ENCODE assay signal across 12 cellular contexts in genomic region chr20:35263609-35264223, GRCh38. TPM values are rescaled to one million over a fixed set of nuclear protein-coding genes. Genes with fewer than 3 reads are reported as not detected.
A peak's percentile ranks its signal among the peaks of the same experiment; 100 is the strongest.
DNase-seq lines count a peak whose midpoint lies in the region; ATAC-seq and TF ChIP-seq lines count a peak whose summit lies in the region.
"Had no signal": no experiment of that assay in that cellular context is flagged by ENCODE, and none has a peak within 500 bp of the region (broad histone marks: within the 10 kb centered on the region; RNA-seq: fewer than 3 reads in every experiment).

No MANE protein-coding gene starts in this region.

- peak overlapping the region; percentile 52 for H3K4me3 Mint-ChIP-seq in neural progenitor cell
- H3K4me3 Mint-ChIP-seq: activated B cell treated with CpG ODN at 0.5 μM for 24 hours; activated naive CD4-positive, alpha-beta T cell treated with anti-CD3 and anti-CD28 coated beads, Interleukin-2, amount 50 U/mL, for 24 hours had no signal

- H3F3A ChIP-seq in PC-3 (ENCODE audit: low read length, unreplicated experiment) (no peaks in the 10 kb centered on the region), neural progenitor cell (ENCODE audit: low read depth) (peaks cover 49% of the 10 kb centered on the region)

- H3K9me2 ChIP-seq in PC-3 (replicated peaks; ENCODE audit: low read length): no peaks in the 10 kb centered on the region

- peak; percentile 69 for DNase-seq in ACHN
- DNase-seq in PC-3: peak; percentile 49
- DNase-seq in heart left ventricle: peak in 1 of 5 donors; percentile 53
- DNase-seq in neural progenitor cell (ENCODE audit: low spot score): no peak
- DNase-seq in SIG-M5 (lab: John Stamatoyannopoulos, UW): no peak
- no peak for DNase-seq in NCI-H146 (lab: John Stamatoyannopoulos, UW)
- DNase-seq in sciatic nerve (ENCODE audit: low spot score): no peak
- DNase-seq: activated B cell treated with CpG ODN at 0.5 μM for 24 hours; stimulated activated CD4-positive, alpha-beta T cell treated with anti-CD3 and anti-CD28 coated beads, Interleukin-4, amount 100 ng/mL, for 24 hours had no signal

- peak overlapping the region; percentile 24; the same call in 1 of the 2 replicates for H2AFZ ChIP-seq in PC-3 (ENCODE audit: low read length)
- H2AFZ ChIP-seq in neural progenitor cell (replicated peaks): no peak overlapping the region

- TF ChIP-seq CTCF in PC-3 (conservative IDR thresholded peaks at IDR 0.05; ENCODE audit: low read depth, low read length) (no peak), heart left ventricle (IDR thresholded peaks at IDR 0.05) (no peak), neural progenitor cell (IDR thresholded peaks at IDR 0.05) (no peak)

- no peaks in the 10 kb centered on the region for H3K36me3 Mint-ChIP-seq in neural progenitor cell

- H3K9ac ChIP-seq in PC-3 (ENCODE audit: low read length): no peak overlapping the region
- H3K9ac ChIP-seq in neural progenitor cell: no peak overlapping the region

- BruUV-seq in PC-3 (replicated peaks; lab: Mats Ljungman, UMichigan): TSS peak; percentile 52

- no peaks in the 10 kb centered on the region for H3K36me3 ChIP-seq in PC-3 (ENCODE audit: low read depth, low read length)
- H3K36me3 ChIP-seq in heart left ventricle: peaks cover 0 to 37% (median 16%) of the 10 kb centered on the region in 9 donors
- no peaks in the 10 kb centered on the region for H3K36me3 ChIP-seq in neural progenitor cell

- CTCF ChIA-PET in PC-3 (lab: Charles Lee): interaction anchor here (0.6 to 2.7 kb wide), 8 partner anchors 14 to 308 kb away, joined by 3 to 26 read pairs (median 12); partner anchors contain the start of gene MMP24OS

- H3K27me3 Mint-ChIP-seq in neural progenitor cell (ENCODE audit: insufficient read depth, low read depth): peaks cover 5% of the 10 kb centered on the region
- H3K27me3 Mint-ChIP-seq: activated B cell treated with CpG ODN at 0.5 μM for 24 hours; activated naive CD4-positive, alpha-beta T cell treated with anti-CD3 and anti-CD28 coated beads, Interleukin-2, amount 50 U/mL, for 24 hours had no signal

- peak overlapping the region; percentile 26; the same call in 1 of the 2 replicates for H3K4me3 ChIP-seq in PC-3 (ENCODE audit: low read length)
- no peak overlapping the region for H3K4me3 ChIP-seq in heart left ventricle
- peak overlapping the region; percentile 26 for H3K4me3 ChIP-seq in neural progenitor cell
- H3K4me3 ChIP-seq: K562 had no signal

- intact Hi-C loops in PC-3 (cut with micrococcal nuclease): loop anchor here (2.0 to 10.0 kb wide), 2 partner anchors 49 to 429 kb away; no protein-coding TSS in a partner anchor
- intact Hi-C loops in heart left ventricle (cut with DNase I): loop anchor here in 3 of 10 donors (10.0 kb wide), 2 partner anchors 119 to 169 kb away; partner anchors contain the start of genes EDEM2 (in 2 of the 3) and TRPC4AP (in 1 of the 3)
- intact Hi-C loops in sciatic nerve (cut with DNase I): no loop called here

- POLR2A ChIA-PET in PC-3 (lab: Charles Lee; ENCODE audit: unreplicated experiment): interaction anchor here (0.6 kb wide), 2 partner anchors 70 to 191 kb away, joined by 15 to 25 read pairs; no protein-coding TSS in a partner anchor

- H3K79me2 ChIP-seq in PC-3 (ENCODE audit: low read length): no peaks in the 10 kb centered on the region
- no peaks in the 10 kb centered on the region for H3K79me2 ChIP-seq in neural progenitor cell (ENCODE audit: low read depth)

- ATAC-seq in PC-3 (peak; percentile 61), heart left ventricle (peak; percentile 56 to 78 (median 70)), HG02885 (IDR thresholded peaks at IDR 0.05; ENCODE audit: poor library complexity, unreplicated experiment) (no peak), sciatic nerve (no peak)
- ATAC-seq: K562 had no signal

- peak overlapping the region; percentile 68 for H3K4me2 ChIP-seq in PC-3 (ENCODE audit: low read length)
- peak overlapping the region; percentile 73 for H3K4me2 ChIP-seq in neural progenitor cell

- H3K9me3 ChIP-seq in PC-3 (ENCODE audit: low read length) (no peaks in the 10 kb centered on the region), heart left ventricle (no peaks in the 10 kb centered on the region), neural progenitor cell (ENCODE audit: low read depth) (no peaks in the 10 kb centered on the region)

- H3K27ac Mint-ChIP-seq in neural progenitor cell: peak overlapping the region; percentile 97
- H3K27ac Mint-ChIP-seq: activated B cell treated with CpG ODN at 0.5 μM for 24 hours; activated naive CD4-positive, alpha-beta T cell treated with anti-CD3 and anti-CD28 coated beads, Interleukin-2, amount 50 U/mL, for 24 hours had no signal

- no peaks in the 10 kb centered on the region for H4K20me1 ChIP-seq in PC-3 (ENCODE audit: low read length)
- no peaks in the 10 kb centered on the region for H4K20me1 ChIP-seq in neural progenitor cell (ENCODE audit: low read depth)

- H3K4me1 Mint-ChIP-seq in neural progenitor cell: peaks cover 28% of the 10 kb centered on the region
- H3K4me1 Mint-ChIP-seq: activated B cell treated with CpG ODN at 0.5 μM for 24 hours had no signal

- H3K27ac ChIP-seq in PC-3 (ENCODE audit: low read length) (peak overlapping the region; percentile 32), heart left ventricle (peak overlapping the region in 7 of 12 donors; percentile 56 to 73 (median 70)), neural progenitor cell (peak overlapping the region; percentile 98)

- 57 to 75% (median 68%) methylated on average over 7 to 15 of the region's 15 CpGs for WGBS in heart left ventricle, 4 donors

- H3K4me1 ChIP-seq in PC-3 (ENCODE audit: insufficient read depth, low read length) (peaks cover 19% of the 10 kb centered on the region), heart left ventricle (peaks cover 0 to 13% (median 7%) of the 10 kb centered on the region in 12 donors), neural progenitor cell (peaks cover 48% of the 10 kb centered on the region)

- in situ Hi-C loops in ACHN (cut with HindIII; ENCODE audit: low pct_ligation_motif_present, low pct_unique_long_range_greater_than_20kb, low sequenced_read_pairs): no loop called here

- H3K27me3 ChIP-seq in PC-3 (ENCODE audit: low read length): no peaks in the 10 kb centered on the region
- no peaks in the 10 kb centered on the region for H3K27me3 ChIP-seq in heart left ventricle
- H3K27me3 ChIP-seq in neural progenitor cell: no peaks in the 10 kb centered on the region

- H3K9me3 Mint-ChIP-seq in neural progenitor cell: no peaks in the 10 kb centered on the region
- H3K9me3 Mint-ChIP-seq: activated B cell treated with CpG ODN at 0.5 μM for 24 hours; activated naive CD4-positive, alpha-beta T cell treated with anti-CD3 and anti-CD28 coated beads, Interleukin-2, amount 50 U/mL, for 24 hours had no signal

- no peak for TF ChIP-seq POLR2A in heart left ventricle (IDR thresholded peaks at IDR 0.05)

RNA-seq across cellular contexts. Expression of gene MMP24OS, which starts 14.2 kb away (rescaled TPM):
- total RNA-seq in PC-3 (2014; rRNA removed) (19.5 and 22.7 TPM in 2 replicates), heart left ventricle (10 to 100 TPM; 17.5 to 64.8 (median 41.6) TPM), neural progenitor cell (ENCODE audit: low replicate concordance) (2.9 and 12.0 TPM in 2 replicates), sciatic nerve (71.6 TPM)
- polyA plus RNA-seq in heart left ventricle: 10 to 100 TPM; 11.7 to 41.9 TPM

RNA-seq across cellular contexts. Expression of gene EIF6, which starts 20.9 kb away (rescaled TPM):
- 292 and 294 TPM in 2 replicates for total RNA-seq in PC-3 (2014; rRNA removed)
- 10 to 100 TPM; 27.5 to 65.0 (median 42.1) TPM for total RNA-seq in heart left ventricle
- polyA plus RNA-seq in heart left ventricle: 100 to 1,000 TPM in 1 of 2 donors, 10 to 100 TPM in 1; 32.8 to 150 TPM
- total RNA-seq in neural progenitor cell (ENCODE audit: low replicate concordance): 47.5 and 71.4 TPM in 2 replicates
- total RNA-seq in sciatic nerve: 66.9 TPM

RNA-seq across cellular contexts. Expression of gene FAM83C, which starts 28.5 kb away (rescaled TPM):
- 0.12 TPM in 1 of 2 replicates, not detected in the other for total RNA-seq in PC-3 (2014; rRNA removed)
- total RNA-seq in heart left ventricle: not detected
- not detected for polyA plus RNA-seq in heart left ventricle
- total RNA-seq in neural progenitor cell (ENCODE audit: low replicate concordance): not detected in 2 replicates
- not detected for total RNA-seq in sciatic nerve
- total RNA-seq: activated B cell treated with CpG ODN at 0.5 μM for 24 hours, K562 had no signal
- polyA plus RNA-seq: K562 had no signal

RNA-seq across cellular contexts. Expression of gene MMP24, which starts 37.2 kb away (rescaled TPM):
- 0.52 and 0.91 TPM in 2 replicates for total RNA-seq in PC-3 (2014; rRNA removed)
- 1 to 10 TPM in 1 of 9 donors, under 1 TPM in 8; 0.05 to 10.0 (median 0.33) TPM for total RNA-seq in heart left ventricle
- under 1 TPM; 0.10 to 0.19 TPM for polyA plus RNA-seq in heart left ventricle
- total RNA-seq in neural progenitor cell (ENCODE audit: low replicate concordance): 1.4 and 1.9 TPM in 2 replicates
- total RNA-seq in sciatic nerve: 0.49 TPM
- total RNA-seq: activated B cell treated with CpG ODN at 0.5 μM for 24 hours had no signal

Comparison
In these comparisons a context has a peak if more than half of its experiments do, and no peak if none do; other contexts are left out.
1. DNase-seq: peak in ACHN (single experiment) and PC-3 (single experiment); none in neural progenitor cell (single experiment), SIG-M5 (single experiment), NCI-H146 (single experiment) and sciatic nerve (single experiment).
2. ATAC-seq: peak in PC-3 (single experiment) and heart left ventricle (4 of 4); none in HG02885 (single experiment) and sciatic nerve (single experiment).
3. H3K27ac ChIP-seq: peak in every context shown above with its lines; median percentile 98 in neural progenitor cell; 70 in heart left ventricle; 32 in PC-3.
4. H3K4me3 ChIP-seq: peak in PC-3 (single experiment) and neural progenitor cell (single experiment); none in heart left ventricle (0 of 12).